Comparison of ENCODE assay signal across 9 cellular contexts in genomic region chr10:11631890-11632587, GRCh38. TPM values are rescaled to one million over a fixed set of nuclear protein-coding genes. Genes with fewer than 3 reads are reported as not detected.
A peak's percentile ranks its signal among the peaks of the same experiment; 100 is the strongest.
DNase-seq lines count a peak whose midpoint lies in the region; ATAC-seq and TF ChIP-seq lines count a peak whose summit lies in the region.
"Had no signal": no experiment of that assay in that cellular context is flagged by ENCODE, and none has a peak within 500 bp of the region (broad histone marks: within the 10 kb centered on the region; RNA-seq: fewer than 3 reads in every experiment).

No MANE protein-coding gene starts in this region.

- intact Hi-C loops in left ventricle myocardium superior (cut with micrococcal nuclease), result no loop called here

- peak overlapping the region; percentile 28 for H3K4me3 Mint-ChIP-seq in activated naive CD4-positive, alpha-beta T cell treated with anti-CD3 and anti-CD28 coated beads, Interleukin-2, amount 10 ng/mL, durations not matched to agents 7 days and 5 days
- no peak overlapping the region for H3K4me3 Mint-ChIP-seq in progenitor cell of endocrine pancreas (ENCODE audit: low read depth)

- TF ChIP-seq CTCF in DOHH2 (IDR thresholded peaks at IDR 0.05; ENCODE audit: low read depth, low read length, poor library complexity, severe bottlenecking) (no peak), progenitor cell of endocrine pancreas (IDR thresholded peaks at IDR 0.05; ENCODE audit: unreplicated experiment) (no peak)

- H3K9me3 Mint-ChIP-seq in activated naive CD4-positive, alpha-beta T cell treated with anti-CD3 and anti-CD28 coated beads, Interleukin-2, amount 10 ng/mL, durations not matched to agents 7 days and 5 days, result no peaks in the 10 kb centered on the region
- H3K9me3 Mint-ChIP-seq in progenitor cell of endocrine pancreas (ENCODE audit: low read depth), result no peaks in the 10 kb centered on the region

- POLR2A ChIA-PET in HEK293T (lab: Yijun Ruan, JAX), result no interaction called here

- peak overlapping the region; percentile 18; the same call in 1 of the 2 replicates for H3K27ac ChIP-seq in DOHH2 (ENCODE audit: low read depth, low read length)

- H3K4me1 Mint-ChIP-seq in activated naive CD4-positive, alpha-beta T cell treated with anti-CD3 and anti-CD28 coated beads, Interleukin-2, amount 10 ng/mL, durations not matched to agents 7 days and 5 days, result peaks cover 23% of the 10 kb centered on the region
- H3K4me1 Mint-ChIP-seq in progenitor cell of endocrine pancreas (ENCODE audit: low read depth), result no peaks in the 10 kb centered on the region

- H3K36me3 ChIP-seq in DOHH2 (ENCODE audit: control insufficient read depth, low read length), result no peaks in the 10 kb centered on the region

- H3K4me2 ChIP-seq in DOHH2 (ENCODE audit: low read length), result peak overlapping the region; percentile 60

- no peaks in the 10 kb centered on the region for H4K20me1 ChIP-seq in DOHH2 (ENCODE audit: control insufficient read depth, insufficient read depth, low read depth, low read length)

- ATAC-seq in GM19452 (IDR thresholded peaks at IDR 0.05; ENCODE audit: unreplicated experiment) (peak; percentile 97), HG03196 (IDR thresholded peaks at IDR 0.05; ENCODE audit: unreplicated experiment) (peak; percentile 97), left ventricle myocardium superior (no peak)

- CTCF ChIA-PET in activated naive CD4-positive, alpha-beta T cell treated with anti-CD3 and anti-CD28 coated beads, Interleukin-2, amount 10 ng/mL, durations not matched to agents 7 days and 5 days (lab: Charles Lee), result interaction anchor here (1.0 to 1.7 kb wide), 2 partner anchors 20 to 126 kb away, joined by 3 to 5 read pairs; no protein-coding TSS in a partner anchor
- CTCF ChIA-PET in HEK293T (lab: Yijun Ruan, JAX), result interaction anchor here (0.7 kb wide), 1 partner anchor 10 kb away, joined by 3 read pairs; no protein-coding TSS in a partner anchor

- H3K79me2 ChIP-seq in DOHH2 (ENCODE audit: control insufficient read depth, low read length), result no peaks in the 10 kb centered on the region

- H3K9me2 ChIP-seq in DOHH2 (replicated peaks; ENCODE audit: control insufficient read depth, low read length), result no peaks in the 10 kb centered on the region

- no peaks in the 10 kb centered on the region for H3K27me3 ChIP-seq in DOHH2 (ENCODE audit: control insufficient read depth, low read length)

- peaks cover 52% of the 10 kb centered on the region for H3K4me1 ChIP-seq in DOHH2 (ENCODE audit: control insufficient read depth, low read length)

- peak overlapping the region; percentile 83 for H3K27ac Mint-ChIP-seq in activated naive CD4-positive, alpha-beta T cell treated with anti-CD3 and anti-CD28 coated beads, Interleukin-2, amount 10 ng/mL, durations not matched to agents 7 days and 5 days
- H3K27ac Mint-ChIP-seq in progenitor cell of endocrine pancreas, result no peak overlapping the region

- H3K27me3 Mint-ChIP-seq in activated naive CD4-positive, alpha-beta T cell treated with anti-CD3 and anti-CD28 coated beads, Interleukin-2, amount 10 ng/mL, durations not matched to agents 7 days and 5 days, result peaks cover 19% of the 10 kb centered on the region
- no peaks in the 10 kb centered on the region for H3K27me3 Mint-ChIP-seq in progenitor cell of endocrine pancreas

- H3F3A ChIP-seq in DOHH2 (ENCODE audit: control insufficient read depth, insufficient read depth), result peaks cover 9% of the 10 kb centered on the region

- peak overlapping the region; percentile 42 for H3K4me3 ChIP-seq in DOHH2 (ENCODE audit: low read length)

- peaks cover 4% of the 10 kb centered on the region for H3K36me3 Mint-ChIP-seq in activated naive CD4-positive, alpha-beta T cell treated with anti-CD3 and anti-CD28 coated beads, Interleukin-2, amount 10 ng/mL, durations not matched to agents 7 days and 5 days
- no peaks in the 10 kb centered on the region for H3K36me3 Mint-ChIP-seq in progenitor cell of endocrine pancreas (ENCODE audit: insufficient read depth)

- no peaks in the 10 kb centered on the region for H3K9me3 ChIP-seq in DOHH2 (ENCODE audit: control insufficient read depth, insufficient read depth, low read length)

- peak; percentile 62 for DNase-seq in activated naive CD4-positive, alpha-beta T cell treated with anti-CD3 and anti-CD28 coated beads, Interleukin-2, amount 10 ng/mL, durations not matched to agents 7 days and 5 days
- DNase-seq in superior temporal gyrus (ENCODE audit: extremely low spot score) (no peak), HEK293T (ENCODE audit: extremely low spot score) (no peak), left ventricle myocardium superior (no peak), progenitor cell of endocrine pancreas (ENCODE audit: low spot score, unreplicated experiment) (no peak)
- DNase-seq: SW 1271 had no signal

TF ChIP-seq in HEK293T, 16 proteins besides CTCF, POLR2A, EP300 and RAD21:
- TF ChIP-seq ELF4 (IDR thresholded peaks at IDR 0.05) (no peak), SP1 (IDR thresholded peaks at IDR 0.05) (no peak), SUZ12 (IDR thresholded peaks at IDR 0.05) (no peak), FOXM1 (IDR thresholded peaks at IDR 0.05; ENCODE audit: borderline replicate concordance) (no peak), FOXK2 (IDR thresholded peaks at IDR 0.05) (no peak), CTBP1 (IDR thresholded peaks at IDR 0.05; ENCODE audit: borderline replicate concordance) (no peak), NFRKB (IDR thresholded peaks at IDR 0.05) (no peak), TARDBP (IDR thresholded peaks at IDR 0.05) (no peak), LEF1 (IDR thresholded peaks at IDR 0.05; ENCODE audit: borderline replicate concordance) (no peak), FOXA1 (IDR thresholded peaks at IDR 0.05) (no peak), HDGF (IDR thresholded peaks at IDR 0.05; ENCODE audit: borderline replicate concordance) (no peak), ZNF384 (IDR thresholded peaks at IDR 0.05) (no peak), ARNT (IDR thresholded peaks at IDR 0.05) (no peak)

RNA-seq across cellular contexts. Expression of gene USP6NL, which starts 20.6 kb away (rescaled TPM):
- total RNA-seq in left ventricle myocardium superior, result 6.9 TPM
- total RNA-seq in progenitor cell of endocrine pancreas, result 37.3 and 39.2 TPM in 2 replicates
